Comparison of ENCODE assay signal across 18 cellular contexts in genomic region chr2:181472990-181473389, GRCh38. TPM values are rescaled to one million over a fixed set of nuclear protein-coding genes. Genes with fewer than 3 reads are reported as not detected.
DNase-seq lines count a peak whose midpoint lies in the region; ATAC-seq and TF ChIP-seq lines count a peak whose summit lies in the region.
"Had no signal": no experiment of that assay in that cellular context is flagged by ENCODE, and none has a peak within 500 bp of the region (broad histone marks: within the 10 kb centered on the region; RNA-seq: fewer than 3 reads in every experiment).

No MANE protein-coding gene starts in this region.

- peaks cover 46% of the 10 kb centered on the region for H3K4me1 ChIP-seq in CD8-positive, alpha-beta T cell (ENCODE audit: insufficient read depth, low read length)
- H3K4me1 ChIP-seq: right atrium auricular region had no signal

- TF ChIP-seq CTCF in CD8-positive, alpha-beta T cell (IDR thresholded peaks at IDR 0.05) = no peak

- no peak overlapping the region for H3K4me3 ChIP-seq in CD8-positive, alpha-beta T cell (ENCODE audit: low read depth, low read length)
- H3K4me3 ChIP-seq: MG63, right atrium auricular region, stomach had no signal

- no peaks in the 10 kb centered on the region for H3K9me3 Mint-ChIP-seq in T-helper 2 cell treated with Interferon-gamma antibody and Interleukin-4, amounts not matched to agents 5 μg/mL and 100 μg/mL, for 36 hours
- no peaks in the 10 kb centered on the region for H3K9me3 Mint-ChIP-seq in CD8-positive, alpha-beta T cell
- H3K9me3 Mint-ChIP-seq in activated T-helper 1 cell treated with anti-CD3 and anti-CD28 coated beads, Interleukin-12 subunit alpha, Interleukin-12 subunit beta, Interleukin-2, Interleukin-4 antibody, amounts not matched to agents 30 ng/mL and 10 ng/mL and 1 ng/mL, durations not matched to agents 14 hours and 24 hours and 36 hours = peaks cover 3% of the 10 kb centered on the region
- H3K9me3 Mint-ChIP-seq in memory B cell = no peaks in the 10 kb centered on the region

- no peaks in the 10 kb centered on the region for H3K27me3 ChIP-seq in CD8-positive, alpha-beta T cell (ENCODE audit: insufficient read depth, low read length)
- H3K27me3 ChIP-seq: MG63, neutrophil, right atrium auricular region, stomach had no signal

- POLR2A ChIA-PET in CD8-positive, alpha-beta T cell (lab: Charles Lee) = interaction anchor here (1.2 kb wide), 1 partner anchor 15 kb away, joined by 6 read pairs; no protein-coding TSS in a partner anchor

- DNase-seq in T-helper 2 cell treated with Interferon-gamma antibody and Interleukin-4, amounts not matched to agents 5 μg/mL and 100 μg/mL, for 36 hours (ENCODE audit: low spot score) = no peak
- DNase-seq in T-helper 2 cell (no peak), memory B cell (ENCODE audit: low spot score in 2 of 2) (no peak), iPS-NIHi11 (ENCODE audit: low spot score) (no peak), ureter (ENCODE audit: low spot score) (no peak)
- DNase-seq in CD8-positive, alpha-beta T cell = no peak
- no peak for DNase-seq in activated T-helper 1 cell treated with anti-CD3 and anti-CD28 coated beads, Interleukin-12 subunit alpha, Interleukin-12 subunit beta, Interleukin-2, Interleukin-4 antibody, amounts not matched to agents 30 ng/mL and 10 ng/mL and 1 ng/mL, durations not matched to agents 14 hours and 24 hours and 36 hours (ENCODE audit: low spot score)
- DNase-seq: 8988T; amniotic stem cell; central memory CD4-positive, alpha-beta T cell; hippocampal formation; MG63; NCI-H1694 treated with DMSO at 0.1 percent for 48 hours; NCI-H446 treated with DMSO at 0.1 percent for 48 hours; stomach had no signal

- peaks cover 88% of the 10 kb centered on the region for H3K36me3 Mint-ChIP-seq in T-helper 2 cell treated with Interferon-gamma antibody and Interleukin-4, amounts not matched to agents 5 μg/mL and 100 μg/mL, for 36 hours (ENCODE audit: low read depth)
- H3K36me3 Mint-ChIP-seq in CD8-positive, alpha-beta T cell = peaks cover 89% of the 10 kb centered on the region
- peaks cover 61% of the 10 kb centered on the region for H3K36me3 Mint-ChIP-seq in activated T-helper 1 cell treated with anti-CD3 and anti-CD28 coated beads, Interleukin-12 subunit alpha, Interleukin-12 subunit beta, Interleukin-2, Interleukin-4 antibody, amounts not matched to agents 30 ng/mL and 10 ng/mL and 1 ng/mL, durations not matched to agents 14 hours and 24 hours and 36 hours (ENCODE audit: low read depth)
- H3K36me3 Mint-ChIP-seq in memory B cell = peaks cover 45% of the 10 kb centered on the region

- peak overlapping the region; percentile 74 for H3K4me3 Mint-ChIP-seq in T-helper 2 cell treated with Interferon-gamma antibody and Interleukin-4, amounts not matched to agents 5 μg/mL and 100 μg/mL, for 36 hours
- H3K4me3 Mint-ChIP-seq in CD8-positive, alpha-beta T cell = peak overlapping the region; percentile 10
- H3K4me3 Mint-ChIP-seq in activated T-helper 1 cell treated with anti-CD3 and anti-CD28 coated beads, Interleukin-12 subunit alpha, Interleukin-12 subunit beta, Interleukin-2, Interleukin-4 antibody, amounts not matched to agents 30 ng/mL and 10 ng/mL and 1 ng/mL, durations not matched to agents 14 hours and 24 hours and 36 hours = peak overlapping the region; percentile 63
- no peak overlapping the region for H3K4me3 Mint-ChIP-seq in memory B cell

- no peaks in the 10 kb centered on the region for H3K9me3 ChIP-seq in CD8-positive, alpha-beta T cell (ENCODE audit: low read length)
- H3K9me3 ChIP-seq: MG63, neutrophil, right atrium auricular region, stomach had no signal

- peaks cover 18% of the 10 kb centered on the region for H3K36me3 ChIP-seq in CD8-positive, alpha-beta T cell (ENCODE audit: insufficient read depth, low read length)
- H3K36me3 ChIP-seq: right atrium auricular region had no signal

- H3K27me3 Mint-ChIP-seq in T-helper 2 cell treated with Interferon-gamma antibody and Interleukin-4, amounts not matched to agents 5 μg/mL and 100 μg/mL, for 36 hours (ENCODE audit: low read depth) = no peaks in the 10 kb centered on the region
- H3K27me3 Mint-ChIP-seq in CD8-positive, alpha-beta T cell (ENCODE audit: low read depth) = no peaks in the 10 kb centered on the region
- no peaks in the 10 kb centered on the region for H3K27me3 Mint-ChIP-seq in activated T-helper 1 cell treated with anti-CD3 and anti-CD28 coated beads, Interleukin-12 subunit alpha, Interleukin-12 subunit beta, Interleukin-2, Interleukin-4 antibody, amounts not matched to agents 30 ng/mL and 10 ng/mL and 1 ng/mL, durations not matched to agents 14 hours and 24 hours and 36 hours (ENCODE audit: insufficient read depth)
- H3K27me3 Mint-ChIP-seq in memory B cell = no peaks in the 10 kb centered on the region

- intact Hi-C loops in CD8-positive, alpha-beta T cell (cut with DNase I, micrococcal nuclease) = loop anchor here in 1 of 2 experiments (5.0 kb wide), 1 partner anchor 34 kb away; no protein-coding TSS in a partner anchor
- intact Hi-C loops in activated T-helper 1 cell treated with anti-CD3 and anti-CD28 coated beads, Interleukin-12 subunit alpha, Interleukin-12 subunit beta, Interleukin-2, Interleukin-4 antibody, amounts not matched to agents 30 ng/mL and 10 ng/mL and 1 ng/mL, durations not matched to agents 14 hours and 24 hours and 36 hours (cut with micrococcal nuclease) = no loop called here

- peaks cover 67% of the 10 kb centered on the region for H3K4me1 Mint-ChIP-seq in T-helper 2 cell treated with Interferon-gamma antibody and Interleukin-4, amounts not matched to agents 5 μg/mL and 100 μg/mL, for 36 hours (ENCODE audit: low read depth)
- H3K4me1 Mint-ChIP-seq in CD8-positive, alpha-beta T cell (ENCODE audit: low read depth) = peaks cover 76% of the 10 kb centered on the region
- peaks cover 76% of the 10 kb centered on the region for H3K4me1 Mint-ChIP-seq in activated T-helper 1 cell treated with anti-CD3 and anti-CD28 coated beads, Interleukin-12 subunit alpha, Interleukin-12 subunit beta, Interleukin-2, Interleukin-4 antibody, amounts not matched to agents 30 ng/mL and 10 ng/mL and 1 ng/mL, durations not matched to agents 14 hours and 24 hours and 36 hours (ENCODE audit: low read depth)
- H3K4me1 Mint-ChIP-seq in memory B cell = peaks cover 35% of the 10 kb centered on the region

- CTCF ChIA-PET in CD8-positive, alpha-beta T cell (lab: Charles Lee) = interaction anchor here (1.0 to 1.2 kb wide), 2 partner anchors 15 to 368 kb away, joined by 3 read pairs; partner anchors contain the start of gene ITGA4

- no peak overlapping the region for H3K27ac ChIP-seq in CD8-positive, alpha-beta T cell (ENCODE audit: low read depth, low read length)
- H3K27ac ChIP-seq: neutrophil, right atrium auricular region, stomach had no signal

- no peak for ATAC-seq in CD8-positive, alpha-beta T cell
- ATAC-seq in memory B cell (ENCODE audit: low read depth) = no peak
- no peak for ATAC-seq in HG03460 (IDR thresholded peaks at IDR 0.05; ENCODE audit: unreplicated experiment)

- H3K27ac Mint-ChIP-seq in T-helper 2 cell treated with Interferon-gamma antibody and Interleukin-4, amounts not matched to agents 5 μg/mL and 100 μg/mL, for 36 hours = peak overlapping the region; percentile 53
- H3K27ac Mint-ChIP-seq in CD8-positive, alpha-beta T cell = peak overlapping the region; percentile 78
- H3K27ac Mint-ChIP-seq in activated T-helper 1 cell treated with anti-CD3 and anti-CD28 coated beads, Interleukin-12 subunit alpha, Interleukin-12 subunit beta, Interleukin-2, Interleukin-4 antibody, amounts not matched to agents 30 ng/mL and 10 ng/mL and 1 ng/mL, durations not matched to agents 14 hours and 24 hours and 36 hours = peak overlapping the region; percentile 53
- peak overlapping the region; percentile 46 for H3K27ac Mint-ChIP-seq in memory B cell

RNA-seq across cellular contexts. Expression of gene ITGA4, which starts 15.8 kb away (rescaled TPM):
- total RNA-seq in CD8-positive, alpha-beta T cell = 100 to 1,000 TPM; 102 TPM
- total RNA-seq in activated T-helper 1 cell treated with anti-CD3 and anti-CD28 coated beads, Interleukin-12 subunit alpha, Interleukin-12 subunit beta, Interleukin-2, Interleukin-4 antibody, amounts not matched to agents 30 ng/mL and 10 ng/mL and 1 ng/mL, durations not matched to agents 14 hours and 24 hours and 36 hours = 98.5 and 118 TPM in 2 replicates
- 7.4 TPM for total RNA-seq in ureter

Comparison
In these comparisons a context has a peak if more than half of its experiments do, and no peak if none do; other contexts are left out.
1. RNA of gene ITGA4, which starts 15.8 kb away (total RNA-seq): 102 TPM in CD8-positive, alpha-beta T cell and 98.5 to 118 TPM in activated T-helper 1 cell treated with anti-CD3 and anti-CD28 coated beads, Interleukin-12 subunit alpha, Interleukin-12 subunit beta, Interleukin-2, Interleukin-4 antibody, amounts not matched to agents 30 ng/mL and 10 ng/mL and 1 ng/mL, durations not matched to agents 14 hours and 24 hours and 36 hours; 7.4 TPM in ureter (single experiment); every median in the first group is over 10 times any median in the second.
2. Peak in every context shown above with its lines, with median percentiles within 50 percentile points of each other: H3K27ac Mint-ChIP-seq.